11 cellular contexts compared by ENCODE assay signal in genomic region chr11:27211370-27212127, GRCh38.
DNase-seq lines count a peak whose midpoint lies in the region; ATAC-seq and TF ChIP-seq lines count a peak whose summit lies in the region.
"Had no signal": no experiment of that assay in that cellular context is flagged by ENCODE, and none has a peak within 500 bp of the region (broad histone marks: within the 10 kb centered on the region; RNA-seq: fewer than 3 reads in every experiment).

No MANE protein-coding gene starts in this region.

- TF ChIP-seq CTCF in AG04450 (IDR thresholded peaks at IDR 0.05; ENCODE audit: low read depth, low read length): peak; percentile 51
- TF ChIP-seq CTCF in Panc1 (IDR thresholded peaks at IDR 0.05): peak; percentile 68
- peak; percentile 50 for TF ChIP-seq CTCF in cardiac muscle cell (IDR thresholded peaks at IDR 0.05; ENCODE audit: low read depth, low read length)

- DNase-seq in AG04450 (ENCODE audit: low read depth, low spot score): no peak
- DNase-seq in EH (ENCODE audit: low read depth): peak; percentile 29
- no peak for DNase-seq in Panc1 (ENCODE audit: low read depth, low spot score)
- DNase-seq in cardiac muscle cell (ENCODE audit: low read depth in 1 of 2, low spot score in 1 of 2): no peak
- DNase-seq in NOMO-1 treated with dmso at 0.1 percent for 144 hours (lab: John Stamatoyannopoulos, UW; ENCODE audit: unreplicated experiment): no peak
- no peak for DNase-seq in activated T-cell treated with anti-CD3 and anti-CD28 coated beads for 4 hours
- DNase-seq: activated T-cell treated with anti-CD3 and anti-CD28 coated beads, Interleukin-2, amount 50 U/mL, for 24 hours; NCI-H446 treated with DMSO at 0.1 percent for 48 hours had no signal

- intact Hi-C loops in Panc1 (cut with micrococcal nuclease; ENCODE audit: unreplicated experiment): loop anchor here (5.0 kb wide), 1 partner anchor 71 kb away; no protein-coding TSS in a partner anchor

- no TSS peak for BruUV-seq in Panc1 (replicated peaks; lab: Mats Ljungman, UMichigan)

- POLR2A ChIA-PET in AG04450 (lab: Yijun Ruan, JAX): no interaction called here
- POLR2A ChIA-PET in Panc1 (lab: Charles Lee): no interaction called here

- CTCF ChIA-PET in AG04450 (lab: Charles Lee): interaction anchor here (1.4 kb wide), 1 partner anchor 274 kb away, joined by 4 read pairs; no protein-coding TSS in a partner anchor
- CTCF ChIA-PET in Panc1 (lab: Charles Lee): interaction anchor here (0.6 kb wide), 1 partner anchor 27 kb away, joined by 3 read pairs; no protein-coding TSS in a partner anchor

- in situ Hi-C loops in Panc1 (cut with HindIII; ENCODE audit: low pct_unique_long_range_greater_than_20kb, low sequenced_read_pairs): no loop called here

- H3K4me3 ChIP-seq in AG04450 (ENCODE audit: low read depth, low read length): no peak overlapping the region
- no peak overlapping the region for H3K4me3 ChIP-seq in Panc1 (ENCODE audit: low read depth in 2 of 2, low read length in 2 of 2)
- H3K4me3 ChIP-seq in cardiac muscle cell: no peak overlapping the region

- H3K4me1 ChIP-seq in Panc1 (ENCODE audit: control insufficient read depth, insufficient read depth, low read length): peaks cover 49% of the 10 kb centered on the region
- H3K4me1 ChIP-seq in cardiac muscle cell (ENCODE audit: low read depth): peaks cover 37% of the 10 kb centered on the region
- H3K4me1 ChIP-seq: parathyroid adenoma had no signal

- no peak for ATAC-seq in Panc1
- ATAC-seq in GM21576 (IDR thresholded peaks at IDR 0.05; ENCODE audit: unreplicated experiment): no peak
- no peak for ATAC-seq in HG03460 (IDR thresholded peaks at IDR 0.05; ENCODE audit: unreplicated experiment)

- H3K9me3 ChIP-seq in AG04450 (ENCODE audit: control insufficient read depth, insufficient read depth, low read length) (no peaks in the 10 kb centered on the region), Panc1 (ENCODE audit: control insufficient read depth, insufficient read depth, low read depth, low read length) (no peaks in the 10 kb centered on the region), cardiac muscle cell (ENCODE audit: low read depth) (no peaks in the 10 kb centered on the region)

- no peaks in the 10 kb centered on the region for H3K36me3 ChIP-seq in Panc1 (ENCODE audit: control insufficient read depth, insufficient read depth, low read length)
- no peaks in the 10 kb centered on the region for H3K36me3 ChIP-seq in cardiac muscle cell

- H3K27ac ChIP-seq in AG04450 (ENCODE audit: low read depth, low read length) (no peak overlapping the region), Panc1 (ENCODE audit: low read length) (peak overlapping the region; percentile 96), cardiac muscle cell (no peak overlapping the region)
- H3K27ac ChIP-seq: parathyroid adenoma had no signal

- H3K27me3 ChIP-seq in AG04450 (ENCODE audit: control insufficient read depth, insufficient read depth, low read length) (no peaks in the 10 kb centered on the region), Panc1 (ENCODE audit: control insufficient read depth, insufficient read depth, low read length) (no peaks in the 10 kb centered on the region), cardiac muscle cell (no peaks in the 10 kb centered on the region)
